Comparison of ENCODE assay signal across 8 cellular contexts in genomic region chr6:43076093-43076927, GRCh38. TPM values are rescaled to one million over a fixed set of nuclear protein-coding genes. Genes with fewer than 3 reads are reported as not detected.
DNase-seq lines count a peak whose midpoint lies in the region; ATAC-seq and TF ChIP-seq lines count a peak whose summit lies in the region.

PTK7 (plus strand) TSS chr6:43076314; CDS start chr6:43076489, 175 bp downstream.

- peaks cover 4 to 16% (median 7%) of the 10 kb centered on the region in 4 donors for H3K4me1 ChIP-seq in liver (ENCODE audit: control insufficient read depth in 4 of 4, insufficient read depth in 4 of 4, low read length in 3 of 4)

- DNase-seq in D341Med (ENCODE audit: low spot score) (peak; percentile 97), coronary artery (ENCODE audit: low spot score) (no peak)
- peak; percentile 64 for DNase-seq in Jurkat, Clone E6-1 (ENCODE audit: low read depth, low spot score)
- peak; percentile 44 for DNase-seq in stimulated activated naive CD8-positive, alpha-beta T cell treated with anti-CD3 and anti-CD28 coated beads, Interleukin-15, Interleukin-2, amounts not matched to agents 100 U/mL and 50 U/mL, for 24 hours

- no peaks in the 10 kb centered on the region for H3K9me3 ChIP-seq in liver (ENCODE audit: control insufficient read depth in 4 of 4, low read length in 3 of 4)

- H3K27ac ChIP-seq in coronary artery (no peak within 1 kb of the TSS), liver (ENCODE audit: low read depth in 1 of 2, low read length in 2 of 2) (no peak within 1 kb of the TSS)

- ATAC-seq in SK-N-SH treated with all-trans-retinoic acid at 6 μM for 48 hours, result peak; percentile 76
- ATAC-seq in stimulated activated naive CD8-positive, alpha-beta T cell treated with anti-CD3 and anti-CD28 coated beads, Interleukin-15, Interleukin-2, amounts not matched to agents 100 U/mL and 50 U/mL, for 24 hours, result peak; percentile 45
- no peak for ATAC-seq in HG03025 (IDR thresholded peaks at IDR 0.05; ENCODE audit: low FRiP score, unreplicated experiment)
- ATAC-seq in GM21825 (IDR thresholded peaks at IDR 0.05; ENCODE audit: unreplicated experiment), result no peak

- WGBS in liver, result 8% methylated on average over 92 of the region's 92 CpGs

- no peak within 1 kb of the TSS for H3K9ac ChIP-seq in liver (ENCODE audit: low read depth in 1 of 2, low read length in 2 of 2)

- H3K36me3 ChIP-seq in liver (ENCODE audit: control insufficient read depth in 4 of 4, insufficient read depth in 3 of 4, low read depth in 1 of 4, low read length in 3 of 4), result peaks cover 7 to 32% (median 25%) of the 10 kb centered on the region in 4 donors

- H3K4me3 ChIP-seq in Jurkat, Clone E6-1 (ENCODE audit: low read length), result peak within 1 kb of the TSS; percentile 84
- H3K4me3 ChIP-seq in coronary artery (peak within 1 kb of the TSS; percentile 74), liver (ENCODE audit: low read depth in 1 of 3, low read length in 3 of 3) (peak within 1 kb of the TSS in 2 of 3 donors; percentile 39 to 51)

- H3K27me3 ChIP-seq in liver (ENCODE audit: control insufficient read depth in 4 of 4, insufficient read depth in 4 of 4, low read length in 3 of 4), result no peaks in the 10 kb centered on the region

- TF ChIP-seq CTCF in coronary artery (IDR thresholded peaks at IDR 0.05) (no peak), liver (IDR thresholded peaks at IDR 0.05; ENCODE audit: low read depth, low read length, missing input control) (no peak)

- TF ChIP-seq RAD21 in liver (IDR thresholded peaks at IDR 0.05), result no peak

TF ChIP-seq in SK-N-SH treated with all-trans-retinoic acid at 6 μM for 48 hours, 23 proteins besides CTCF, POLR2A, EP300 and RAD21:
- TF ChIP-seq ZNF70 (CRISPR knock-in tag; IDR thresholded peaks at IDR 0.05) (no peak), RARB (CRISPR knock-in tag; IDR thresholded peaks at IDR 0.05) (no peak), CSDC2 (CRISPR knock-in tag; IDR thresholded peaks at IDR 0.05) (no peak), TCF4 (CRISPR knock-in tag; IDR thresholded peaks at IDR 0.05; ENCODE audit: borderline replicate concordance) (no peak), CSRNP3 (CRISPR knock-in tag; IDR thresholded peaks at IDR 0.05) (no peak), ZC3H10 (CRISPR knock-in tag; IDR thresholded peaks at IDR 0.05) (no peak), PATZ1 (CRISPR knock-in tag; IDR thresholded peaks at IDR 0.05; ENCODE audit: borderline replicate concordance) (no peak), BACH2 (CRISPR knock-in tag; IDR thresholded peaks at IDR 0.05; ENCODE audit: borderline replicate concordance) (no peak)

TF ChIP-seq in liver, 16 proteins besides CTCF, POLR2A, EP300 and RAD21:
- no peak for TF ChIP-seq SP1 (IDR thresholded peaks at IDR 0.05)
- TF ChIP-seq, protein P1, sequence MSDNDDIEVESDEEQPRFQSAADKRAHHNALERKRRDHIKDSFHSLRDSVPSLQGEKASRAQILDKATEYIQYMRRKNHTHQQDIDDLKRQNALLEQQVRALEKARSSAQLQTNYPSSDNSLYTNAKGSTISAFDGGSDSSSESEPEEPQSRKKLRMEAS (IDR thresholded peaks at IDR 0.05), result no peak
- TF ChIP-seq HNF4A (conservative IDR thresholded peaks at IDR 0.05), result no peak
- TF ChIP-seq TAF1 (conservative IDR thresholded peaks at IDR 0.05), result no peak
- no peak for TF ChIP-seq HNF4G (IDR thresholded peaks at IDR 0.05)
- no peak for TF ChIP-seq EGR1 (IDR thresholded peaks at IDR 0.05; ENCODE audit: low read depth in 2 of 2)
- TF ChIP-seq GABPA (IDR thresholded peaks at IDR 0.05 in 1 of 2, conservative IDR thresholded peaks at IDR 0.05 in 1 of 2), result no peak
- TF ChIP-seq, protein P2, sequence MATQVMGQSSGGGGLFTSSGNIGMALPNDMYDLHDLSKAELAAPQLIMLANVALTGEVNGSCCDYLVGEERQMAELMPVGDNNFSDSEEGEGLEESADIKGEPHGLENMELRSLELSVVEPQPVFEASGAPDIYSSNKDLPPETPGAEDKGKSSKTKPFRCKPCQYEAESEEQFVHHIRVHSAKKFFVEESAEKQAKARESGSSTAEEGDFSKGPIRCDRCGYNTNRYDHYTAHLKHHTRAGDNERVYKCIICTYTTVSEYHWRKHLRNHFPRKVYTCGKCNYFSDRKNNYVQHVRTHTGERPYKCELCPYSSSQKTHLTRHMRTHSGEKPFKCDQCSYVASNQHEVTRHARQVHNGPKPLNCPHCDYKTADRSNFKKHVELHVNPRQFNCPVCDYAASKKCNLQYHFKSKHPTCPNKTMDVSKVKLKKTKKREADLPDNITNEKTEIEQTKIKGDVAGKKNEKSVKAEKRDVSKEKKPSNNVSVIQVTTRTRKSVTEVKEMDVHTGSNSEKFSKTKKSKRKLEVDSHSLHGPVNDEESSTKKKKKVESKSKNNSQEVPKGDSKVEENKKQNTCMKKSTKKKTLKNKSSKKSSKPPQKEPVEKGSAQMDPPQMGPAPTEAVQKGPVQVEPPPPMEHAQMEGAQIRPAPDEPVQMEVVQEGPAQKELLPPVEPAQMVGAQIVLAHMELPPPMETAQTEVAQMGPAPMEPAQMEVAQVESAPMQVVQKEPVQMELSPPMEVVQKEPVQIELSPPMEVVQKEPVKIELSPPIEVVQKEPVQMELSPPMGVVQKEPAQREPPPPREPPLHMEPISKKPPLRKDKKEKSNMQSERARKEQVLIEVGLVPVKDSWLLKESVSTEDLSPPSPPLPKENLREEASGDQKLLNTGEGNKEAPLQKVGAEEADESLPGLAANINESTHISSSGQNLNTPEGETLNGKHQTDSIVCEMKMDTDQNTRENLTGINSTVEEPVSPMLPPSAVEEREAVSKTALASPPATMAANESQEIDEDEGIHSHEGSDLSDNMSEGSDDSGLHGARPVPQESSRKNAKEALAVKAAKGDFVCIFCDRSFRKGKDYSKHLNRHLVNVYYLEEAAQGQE (IDR thresholded peaks at IDR 0.05), result no peak
- TF ChIP-seq NR2F2 (IDR thresholded peaks at IDR 0.05), result no peak
- TF ChIP-seq, protein P3, sequence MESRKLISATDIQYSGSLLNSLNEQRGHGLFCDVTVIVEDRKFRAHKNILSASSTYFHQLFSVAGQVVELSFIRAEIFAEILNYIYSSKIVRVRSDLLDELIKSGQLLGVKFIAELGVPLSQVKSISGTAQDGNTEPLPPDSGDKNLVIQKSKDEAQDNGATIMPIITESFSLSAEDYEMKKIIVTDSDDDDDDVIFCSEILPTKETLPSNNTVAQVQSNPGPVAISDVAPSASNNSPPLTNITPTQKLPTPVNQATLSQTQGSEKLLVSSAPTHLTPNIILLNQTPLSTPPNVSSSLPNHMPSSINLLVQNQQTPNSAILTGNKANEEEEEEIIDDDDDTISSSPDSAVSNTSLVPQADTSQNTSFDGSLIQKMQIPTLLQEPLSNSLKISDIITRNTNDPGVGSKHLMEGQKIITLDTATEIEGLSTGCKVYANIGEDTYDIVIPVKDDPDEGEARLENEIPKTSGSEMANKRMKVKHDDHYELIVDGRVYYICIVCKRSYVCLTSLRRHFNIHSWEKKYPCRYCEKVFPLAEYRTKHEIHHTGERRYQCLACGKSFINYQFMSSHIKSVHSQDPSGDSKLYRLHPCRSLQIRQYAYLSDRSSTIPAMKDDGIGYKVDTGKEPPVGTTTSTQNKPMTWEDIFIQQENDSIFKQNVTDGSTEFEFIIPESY (IDR thresholded peaks at IDR 0.05), result no peak
- TF ChIP-seq RXRA (IDR thresholded peaks at IDR 0.05), result no peak

RNA-seq across cellular contexts. Expression of gene PTK7, which starts in this region (rescaled TPM):
- 42.2 TPM for polyA plus RNA-seq in Jurkat, Clone E6-1 (2012; ENCODE audit: insufficient read depth, insufficient read length)
- 10 to 100 TPM in 1 of 2 donors, 1 to 10 TPM in 1; 1.8 to 10.5 TPM for total RNA-seq in liver
- under 1 TPM; 0.67 to 0.76 TPM for polyA plus RNA-seq in liver

Comparison
In these comparisons a context has a peak if more than half of its experiments do, and no peak if none do; other contexts are left out.
1. ATAC-seq: peak in SK-N-SH treated with all-trans-retinoic acid at 6 μM for 48 hours (single experiment) and stimulated activated naive CD8-positive, alpha-beta T cell treated with anti-CD3 and anti-CD28 coated beads, Interleukin-15, Interleukin-2, amounts not matched to agents 100 U/mL and 50 U/mL, for 24 hours (single experiment); none in HG03025 (single experiment) and GM21825 (single experiment).
2. Peak in every context shown above with its lines, with median percentiles within 50 percentile points of each other: H3K4me3 ChIP-seq.